ENCODE assay signal across 12 cellular contexts in the genomic region with DNA sequence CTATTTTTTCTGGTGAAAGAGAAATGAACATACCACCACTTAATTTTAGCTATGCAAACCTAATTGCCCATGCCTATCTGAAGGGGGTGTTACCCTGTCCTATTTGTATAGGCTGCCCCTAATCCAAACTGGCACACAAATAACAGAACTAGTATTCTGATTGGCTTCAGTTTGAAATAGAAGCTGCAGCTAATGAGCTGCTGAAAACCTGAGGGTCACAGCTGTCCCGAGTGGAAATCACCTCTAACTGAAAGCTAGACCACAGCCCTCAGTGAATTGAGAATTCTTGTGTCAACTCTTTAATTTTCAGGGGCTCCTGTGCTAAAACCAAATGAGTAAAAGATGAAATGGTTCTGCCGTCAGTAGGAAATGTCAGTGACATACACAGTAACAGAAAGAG. TPM values are rescaled to one million over a fixed set of nuclear protein-coding genes. Genes with fewer than 3 reads are reported as not detected.
DNase-seq lines count a peak whose midpoint lies in the region; ATAC-seq and TF ChIP-seq lines count a peak whose summit lies in the region.
"Had no signal": no experiment of that assay in that cellular context is flagged by ENCODE, and none has a peak within 500 bp of the region (broad histone marks: within the 10 kb centered on the region; RNA-seq: fewer than 3 reads in every experiment).

No MANE protein-coding gene starts in this region.

- no peak for TF ChIP-seq CTCF in GM06990 (IDR thresholded peaks at IDR 0.05; ENCODE audit: insufficient read depth, low read length, poor library complexity, severe bottlenecking)
- TF ChIP-seq CTCF in foreskin keratinocyte (conservative IDR thresholded peaks at IDR 0.05): no peak

- H3K27ac ChIP-seq in foreskin keratinocyte: no peak overlapping the region
- H3K27ac ChIP-seq: stomach had no signal

- DNase-seq in GM06990 (ENCODE audit: extremely low read depth, insufficient read length) (peak; percentile 58), foreskin keratinocyte (no peak), NCI-H1105 treated with DMSO at 0.1 percent for 48 hours (lab: John Stamatoyannopoulos, UW) (no peak)
- DNase-seq in NK-92 treated with Interleukin-12 subunit alpha and Interleukin-12 subunit beta, amount 100 ng/mL, for 24 hours (lab: John Stamatoyannopoulos, UW): no peak
- DNase-seq in activated CD4-positive, CD25-positive, alpha-beta regulatory T cell treated with anti-CD3 and anti-CD28 coated beads, Interleukin-2, amount 50 U/mL, for 72 hours: no peak
- DNase-seq: small intestine, stomach, SW 1271 had no signal

- H3K27me3 ChIP-seq in GM06990 (replicated peaks; ENCODE audit: control insufficient read depth, insufficient read depth, low read length): no peaks in the 10 kb centered on the region
- no peaks in the 10 kb centered on the region for H3K27me3 ChIP-seq in foreskin keratinocyte
- H3K27me3 ChIP-seq: stomach had no signal

- no peaks in the 10 kb centered on the region for H3K36me3 ChIP-seq in GM06990 (ENCODE audit: control insufficient read depth, insufficient read depth, low read length)
- H3K36me3 ChIP-seq: stomach had no signal

- no peak overlapping the region for H3K4me3 ChIP-seq in GM06990 (replicated peaks; ENCODE audit: low read depth, low read length)
- H3K4me3 ChIP-seq: stomach had no signal

- no peaks in the 10 kb centered on the region for H3K4me1 ChIP-seq in foreskin keratinocyte
- H3K4me1 ChIP-seq: stomach had no signal

- ATAC-seq in GM19043 (IDR thresholded peaks at IDR 0.05; ENCODE audit: low read depth, unreplicated experiment): peak; percentile 64
- peak; percentile 82 for ATAC-seq in HG02763 (IDR thresholded peaks at IDR 0.05; ENCODE audit: unreplicated experiment)
- peak; percentile 74 for ATAC-seq in HG03565 (IDR thresholded peaks at IDR 0.05; ENCODE audit: unreplicated experiment)
- no peak for ATAC-seq in foreskin keratinocyte

RNA-seq across cellular contexts. Expression of gene CCDC141, which starts 28.7 kb away (rescaled TPM):
- not detected in 2 replicates for total RNA-seq in foreskin keratinocyte
- polyA plus RNA-seq in foreskin keratinocyte: not detected in 2 replicates
- total RNA-seq: HT1080 had no signal
